Comparison of ENCODE assay signal across 8 cellular contexts in genomic region chr14:89040438-89041244, GRCh38.
DNase-seq lines count a peak whose midpoint lies in the region; ATAC-seq and TF ChIP-seq lines count a peak whose summit lies in the region.

No MANE protein-coding gene starts in this region.

- 0 to 3% (median 1%) methylated on average over 31 to 32 of the region's 32 CpGs for WGBS in ovary, 3 donors

- peak overlapping the region; percentile 80 for H3K4me3 Mint-ChIP-seq in activated naive CD8-positive, alpha-beta T cell

- TF ChIP-seq CTCF in ovary (IDR thresholded peaks at IDR 0.05) (peak; percentile 93 to 96 (median 94)), thoracic aorta (IDR thresholded peaks at IDR 0.05) (peak; percentile 90)

- peak; percentile 62 for DNase-seq in DMS114 treated with DMSO at 0.1 percent for 48 hours (lab: John Stamatoyannopoulos, UW; ENCODE audit: unreplicated experiment)
- peak; percentile 70 for DNase-seq in GOT3 (lab: John Stamatoyannopoulos, UW)
- DNase-seq in MV-4-11 (lab: John Stamatoyannopoulos, UW): peak; percentile 53
- peak; percentile 15 for DNase-seq in SKM-1 (lab: John Stamatoyannopoulos, UW; ENCODE audit: unreplicated experiment)
- peak; percentile 95 for DNase-seq in glomerular visceral epithelial cell (ENCODE audit: extremely low spot score)
- DNase-seq in ovary: peak; percentile 89 to 94 (median 92)
- DNase-seq in thoracic aorta (ENCODE audit: low spot score): peak; percentile 63

- H3K27ac Mint-ChIP-seq in activated naive CD8-positive, alpha-beta T cell: peak overlapping the region; percentile 22

- H3K27ac ChIP-seq in ovary (peak overlapping the region; percentile 78 to 79), thoracic aorta (peak overlapping the region; percentile 69 to 89)

- H3K27me3 Mint-ChIP-seq in activated naive CD8-positive, alpha-beta T cell: peaks cover 13% of the 10 kb centered on the region

- no peaks in the 10 kb centered on the region for H3K9me3 ChIP-seq in ovary
- no peaks in the 10 kb centered on the region for H3K9me3 ChIP-seq in thoracic aorta

- peak; percentile 32 for TF ChIP-seq POLR2A in ovary (IDR thresholded peaks at IDR 0.05)

- H3K4me3 ChIP-seq in ovary (peak overlapping the region; percentile 41), thoracic aorta (peak overlapping the region; percentile 65)

- no peaks in the 10 kb centered on the region for H3K36me3 Mint-ChIP-seq in activated naive CD8-positive, alpha-beta T cell

- H3K4me1 ChIP-seq in ovary (ENCODE audit: insufficient read depth) (peaks cover 2% of the 10 kb centered on the region), thoracic aorta (ENCODE audit: control insufficient read depth in 1 of 2, low read depth in 2 of 2) (peaks cover 5 to 19% of the 10 kb centered on the region in 2 donors)

- peak; percentile 94 for ATAC-seq in thoracic aorta (ENCODE audit: insufficient number of reproducible peaks, low FRiP score, low read depth)

- no peaks in the 10 kb centered on the region for H3K9me3 Mint-ChIP-seq in activated naive CD8-positive, alpha-beta T cell (ENCODE audit: low read depth)

- TF ChIP-seq EP300 in ovary (IDR thresholded peaks at IDR 0.05): no peak

- H3K36me3 ChIP-seq in ovary (no peaks in the 10 kb centered on the region), thoracic aorta (no peaks in the 10 kb centered on the region)

- intact Hi-C loops in ovary (cut with DNase I): loop anchor here in 1 of 4 donors (5.0 kb wide), 2 partner anchors 202 to 377 kb away; partner anchors contain the start of gene FOXN3

- H3K4me1 Mint-ChIP-seq in activated naive CD8-positive, alpha-beta T cell (ENCODE audit: low read depth): peaks cover 11% of the 10 kb centered on the region

- H3K27me3 ChIP-seq in ovary: no peaks in the 10 kb centered on the region
- no peaks in the 10 kb centered on the region for H3K27me3 ChIP-seq in thoracic aorta (replicated peaks; ENCODE audit: insufficient read depth)

Comparison
In these comparisons a context has a peak if more than half of its experiments do, and no peak if none do; other contexts are left out.
1. Peak in every context shown above with its lines: DNase-seq, ATAC-seq, H3K4me3 ChIP-seq and H3K27ac ChIP-seq.
2. DNase-seq: peak in every context shown above with its lines; median percentile 95 in glomerular visceral epithelial cell; 92 in ovary; 70 in GOT3; 63 in thoracic aorta; 62 in DMS114 treated with DMSO at 0.1 percent for 48 hours; 53 in MV-4-11; 15 in SKM-1.